Comparison of ENCODE assay signal across 16 cellular contexts in genomic region chr7:104998040-104998752, GRCh38. TPM values are rescaled to one million over a fixed set of nuclear protein-coding genes. Genes with fewer than 3 reads are reported as not detected.
DNase-seq lines count a peak whose midpoint lies in the region; ATAC-seq lines count a peak whose summit lies in the region.
"Had no signal": no experiment of that assay in that cellular context is flagged by ENCODE, and none has a peak within 500 bp of the region (broad histone marks: within the 10 kb centered on the region; RNA-seq: fewer than 3 reads in every experiment).

No MANE protein-coding gene starts in this region.

- no peak overlapping the region for H3K9ac ChIP-seq in subcutaneous abdominal adipose tissue (ENCODE audit: low read length in 5 of 5)

- intact Hi-C loops in naive thymus-derived CD4-positive, alpha-beta T cell (cut with micrococcal nuclease): loop anchor here (1.0 to 2.0 kb wide), 2 partner anchors 8 to 13 kb away; no protein-coding TSS in a partner anchor

- peaks cover 1% of the 10 kb centered on the region for H3K36me3 Mint-ChIP-seq in activated naive CD4-positive, alpha-beta T cell treated with anti-CD3 and anti-CD28 coated beads, Interleukin-2, amount 50 U/mL, for 24 hours
- H3K36me3 Mint-ChIP-seq in activated naive CD8-positive, alpha-beta T cell treated with anti-CD3 and anti-CD28 coated beads, Interleukin-2, amount 50 U/mL, for 24 hours (ENCODE audit: low read depth): peaks cover 61% of the 10 kb centered on the region
- H3K36me3 Mint-ChIP-seq in naive thymus-derived CD4-positive, alpha-beta T cell: peaks cover 5 to 21% (median 11%) of the 10 kb centered on the region in 5 donors

- H3K9me3 ChIP-seq in naive thymus-derived CD4-positive, alpha-beta T cell (ENCODE audit: control insufficient read depth in 2 of 3, low read length in 3 of 3): no peaks in the 10 kb centered on the region
- H3K9me3 ChIP-seq in subcutaneous abdominal adipose tissue (ENCODE audit: control insufficient read depth in 5 of 5, low read length in 5 of 5): no peaks in the 10 kb centered on the region
- H3K9me3 ChIP-seq: gastrocnemius medialis had no signal

- POLR2A ChIA-PET in naive thymus-derived CD4-positive, alpha-beta T cell (lab: Charles Lee): interaction anchor here (0.9 to 1.8 kb wide), 4 partner anchors 8 to 22 kb away, joined by 3 to 13 read pairs (median 4); no protein-coding TSS in a partner anchor

- H3K4me1 ChIP-seq in naive thymus-derived CD4-positive, alpha-beta T cell (ENCODE audit: control insufficient read depth in 2 of 2, insufficient read depth in 2 of 2, low read length in 2 of 2): peaks cover 37 to 77% of the 10 kb centered on the region in 2 donors
- peaks cover 0 to 71% (median 54%) of the 10 kb centered on the region in 5 donors for H3K4me1 ChIP-seq in subcutaneous abdominal adipose tissue (ENCODE audit: control insufficient read depth in 5 of 5, insufficient read depth in 5 of 5, low read length in 5 of 5)

- no peaks in the 10 kb centered on the region for H3K27me3 ChIP-seq in naive thymus-derived CD4-positive, alpha-beta T cell (ENCODE audit: control insufficient read depth in 2 of 2, insufficient read depth in 2 of 2, low read length in 2 of 2)
- H3K27me3 ChIP-seq in subcutaneous abdominal adipose tissue (ENCODE audit: control insufficient read depth in 5 of 5, insufficient read depth in 4 of 5, low read length in 5 of 5): no peaks in the 10 kb centered on the region
- H3K27me3 ChIP-seq: gastrocnemius medialis had no signal

- CTCF ChIA-PET in naive thymus-derived CD4-positive, alpha-beta T cell (lab: Charles Lee): interaction anchor here (1.1 kb wide), 1 partner anchor 12 kb away, joined by 3 read pairs; no protein-coding TSS in a partner anchor

- no peak for DNase-seq in activated naive CD4-positive, alpha-beta T cell treated with anti-CD3 and anti-CD28 coated beads, Interleukin-2, amount 50 U/mL, for 16 hours
- DNase-seq in activated naive CD8-positive, alpha-beta T cell treated with anti-CD3 and anti-CD28 coated beads, Interleukin-2, amount 50 U/mL, for 24 hours: no peak
- no peak for DNase-seq in naive thymus-derived CD4-positive, alpha-beta T cell
- DNase-seq in CD1c-positive myeloid dendritic cell (ENCODE audit: extremely low spot score): no peak
- DNase-seq in T-helper 9 cell: no peak
- no peak for DNase-seq in stimulated activated CD4-positive, alpha-beta T cell treated with anti-CD3 and anti-CD28 coated beads, Interleukin-4, amount 100 ng/mL, for 1 hour
- DNase-seq: activated CD4-positive, alpha-beta T cell treated with anti-CD3 and anti-CD28 coated beads, Interleukin-2, amount 50 U/mL, for 4 hours; aorta; COR-L47; gastrocnemius medialis; Karpas-422; left ventricle myocardium superior; NCI-H1436 had no signal

- H3K36me3 ChIP-seq in naive thymus-derived CD4-positive, alpha-beta T cell (ENCODE audit: control insufficient read depth in 2 of 3, insufficient read depth in 3 of 3, low read length in 3 of 3): no peaks in the 10 kb centered on the region
- peaks cover 0 to 12% (median 4%) of the 10 kb centered on the region in 5 donors for H3K36me3 ChIP-seq in subcutaneous abdominal adipose tissue (ENCODE audit: control insufficient read depth in 5 of 5, insufficient read depth in 5 of 5, low read length in 5 of 5)
- H3K36me3 ChIP-seq: gastrocnemius medialis had no signal

- ATAC-seq in activated naive CD8-positive, alpha-beta T cell treated with anti-CD3 and anti-CD28 coated beads, Interleukin-2, amount 50 U/mL, for 24 hours: no peak
- ATAC-seq in naive thymus-derived CD4-positive, alpha-beta T cell: no peak
- ATAC-seq: gastrocnemius medialis, left ventricle myocardium superior, SK-N-SH treated with all-trans-retinoic acid at 6 μM for 48 hours had no signal

- peak overlapping the region; percentile 39 for H3K27ac ChIP-seq in naive thymus-derived CD4-positive, alpha-beta T cell (ENCODE audit: low read depth, low read length)
- peak overlapping the region; percentile 31 for H3K27ac ChIP-seq in subcutaneous abdominal adipose tissue (ENCODE audit: low read depth, low read length)

- H3K4me3 ChIP-seq in naive thymus-derived CD4-positive, alpha-beta T cell (ENCODE audit: low read length): no peak overlapping the region
- no peak overlapping the region for H3K4me3 ChIP-seq in subcutaneous abdominal adipose tissue (ENCODE audit: low read depth in 1 of 5, low read length in 5 of 5)
- H3K4me3 ChIP-seq: gastrocnemius medialis had no signal

- H3K4me1 Mint-ChIP-seq in activated naive CD4-positive, alpha-beta T cell treated with anti-CD3 and anti-CD28 coated beads, Interleukin-2, amount 50 U/mL, for 24 hours: peaks cover 95% of the 10 kb centered on the region
- peaks cover 97% of the 10 kb centered on the region for H3K4me1 Mint-ChIP-seq in activated naive CD8-positive, alpha-beta T cell treated with anti-CD3 and anti-CD28 coated beads, Interleukin-2, amount 50 U/mL, for 24 hours
- peaks cover 55 to 99% (median 96%) of the 10 kb centered on the region in 7 donors for H3K4me1 Mint-ChIP-seq in naive thymus-derived CD4-positive, alpha-beta T cell

- H3K4me3 Mint-ChIP-seq in activated naive CD4-positive, alpha-beta T cell treated with anti-CD3 and anti-CD28 coated beads, Interleukin-2, amount 50 U/mL, for 24 hours: peak overlapping the region; percentile 5
- H3K4me3 Mint-ChIP-seq in activated naive CD8-positive, alpha-beta T cell treated with anti-CD3 and anti-CD28 coated beads, Interleukin-2, amount 50 U/mL, for 24 hours: no peak overlapping the region
- H3K4me3 Mint-ChIP-seq in naive thymus-derived CD4-positive, alpha-beta T cell: peak overlapping the region in 8 of 10 donors; percentile 3 to 65 (median 44)

- H3K27ac Mint-ChIP-seq in activated naive CD4-positive, alpha-beta T cell treated with anti-CD3 and anti-CD28 coated beads, Interleukin-2, amount 50 U/mL, for 24 hours: peak overlapping the region; percentile 56
- H3K27ac Mint-ChIP-seq in activated naive CD8-positive, alpha-beta T cell treated with anti-CD3 and anti-CD28 coated beads, Interleukin-2, amount 50 U/mL, for 24 hours: peak overlapping the region; percentile 10
- H3K27ac Mint-ChIP-seq in naive thymus-derived CD4-positive, alpha-beta T cell: peak overlapping the region in 8 of 9 donors; percentile 31 to 89 (median 69)

- H3K27me3 Mint-ChIP-seq in activated naive CD4-positive, alpha-beta T cell treated with anti-CD3 and anti-CD28 coated beads, Interleukin-2, amount 50 U/mL, for 24 hours: no peaks in the 10 kb centered on the region
- H3K27me3 Mint-ChIP-seq in activated naive CD8-positive, alpha-beta T cell treated with anti-CD3 and anti-CD28 coated beads, Interleukin-2, amount 50 U/mL, for 24 hours: no peaks in the 10 kb centered on the region
- no peaks in the 10 kb centered on the region for H3K27me3 Mint-ChIP-seq in naive thymus-derived CD4-positive, alpha-beta T cell

- no peaks in the 10 kb centered on the region for H3K9me3 Mint-ChIP-seq in activated naive CD4-positive, alpha-beta T cell treated with anti-CD3 and anti-CD28 coated beads, Interleukin-2, amount 50 U/mL, for 24 hours
- H3K9me3 Mint-ChIP-seq in activated naive CD8-positive, alpha-beta T cell treated with anti-CD3 and anti-CD28 coated beads, Interleukin-2, amount 50 U/mL, for 24 hours: no peaks in the 10 kb centered on the region
- no peaks in the 10 kb centered on the region for H3K9me3 Mint-ChIP-seq in naive thymus-derived CD4-positive, alpha-beta T cell

RNA-seq across cellular contexts. Expression of gene KMT2E, which starts 15.8 kb away (rescaled TPM):
- total RNA-seq in naive thymus-derived CD4-positive, alpha-beta T cell: 100 to 1,000 TPM; 129 to 221 (median 186) TPM
- polyA plus RNA-seq in naive thymus-derived CD4-positive, alpha-beta T cell: 100 to 1,000 TPM; 195 to 221 TPM

Comparison
In these comparisons a context has a peak if more than half of its experiments do, and no peak if none do; other contexts are left out.
1. H3K27ac Mint-ChIP-seq: peak in every context shown above with its lines; median percentile 69 in naive thymus-derived CD4-positive, alpha-beta T cell; 56 in activated naive CD4-positive, alpha-beta T cell treated with anti-CD3 and anti-CD28 coated beads, Interleukin-2, amount 50 U/mL, for 24 hours; 10 in activated naive CD8-positive, alpha-beta T cell treated with anti-CD3 and anti-CD28 coated beads, Interleukin-2, amount 50 U/mL, for 24 hours.